In the genomic region with DNA sequence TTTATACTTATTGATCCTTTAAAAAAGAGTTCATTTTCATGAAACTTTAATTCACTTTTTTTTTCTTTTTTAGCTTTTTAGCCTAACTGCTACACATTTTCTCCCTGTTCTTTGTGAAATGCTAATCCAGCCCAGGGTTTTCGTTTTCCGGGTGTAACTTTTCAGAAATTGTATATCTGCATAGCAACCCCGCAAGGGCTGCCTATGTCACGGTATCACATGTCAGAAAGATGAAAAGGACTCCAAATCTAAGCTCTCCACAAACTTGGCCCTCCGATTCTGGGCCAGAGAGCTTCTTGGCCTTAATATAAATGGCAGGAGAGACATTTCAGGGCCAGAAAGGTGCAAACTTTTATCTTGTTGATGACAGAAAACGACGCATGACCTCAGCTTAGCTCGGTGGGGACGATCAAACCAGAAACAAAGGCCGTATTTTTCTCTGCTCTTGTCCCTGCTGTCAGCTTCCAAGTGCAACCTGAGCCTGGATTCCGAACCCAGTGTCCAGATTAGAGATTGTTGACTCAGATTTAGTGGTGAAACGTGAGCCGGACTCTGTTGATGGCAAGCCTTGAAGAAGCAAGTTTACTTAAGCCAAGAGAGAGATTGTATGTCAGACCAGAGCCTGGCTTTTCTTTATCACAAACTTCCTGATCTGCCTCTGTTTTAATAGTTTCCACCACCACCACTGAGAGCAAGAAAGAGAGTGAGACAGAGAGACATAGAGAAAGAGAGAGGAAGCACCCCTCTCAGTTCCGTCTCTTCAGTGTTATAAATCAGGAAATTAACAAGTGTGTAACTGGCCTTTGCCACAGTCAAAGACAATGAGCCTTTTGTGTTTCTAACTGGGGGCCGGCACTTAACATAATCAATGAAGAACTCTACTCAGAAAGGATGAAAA, we compare ENCODE assay signal across 11 cellular contexts.
DNase-seq lines count a peak whose midpoint lies in the region; ATAC-seq and TF ChIP-seq lines count a peak whose summit lies in the region.
"Had no signal": no experiment of that assay in that cellular context is flagged by ENCODE, and none has a peak within 500 bp of the region (broad histone marks: within the 10 kb centered on the region; RNA-seq: fewer than 3 reads in every experiment).

No MANE protein-coding gene starts in this region.

- no peaks in the 10 kb centered on the region for H3K36me3 ChIP-seq in GM23338 (ENCODE audit: insufficient read depth)
- H3K36me3 ChIP-seq in osteoblast (ENCODE audit: insufficient read depth, low read length), result no peaks in the 10 kb centered on the region
- H3K36me3 ChIP-seq in ascending aorta, result no peaks in the 10 kb centered on the region
- H3K36me3 ChIP-seq: neutrophil had no signal

- H3K79me2 ChIP-seq in GM23338 (replicated peaks; ENCODE audit: insufficient read depth), result no peaks in the 10 kb centered on the region
- H3K79me2 ChIP-seq in osteoblast (ENCODE audit: insufficient read depth, low read length), result no peaks in the 10 kb centered on the region

- H3K4me2 ChIP-seq in GM23338, result peak overlapping the region; percentile 50
- peak overlapping the region; percentile 12 for H3K4me2 ChIP-seq in osteoblast (ENCODE audit: insufficient read depth, low read length)

- no peak for ATAC-seq in GM23338
- ATAC-seq in GM19463 (IDR thresholded peaks at IDR 0.05; ENCODE audit: unreplicated experiment), result no peak

- no peaks in the 10 kb centered on the region; the same call in 2 of the 3 replicates for H3K9me3 Mint-ChIP-seq in GM23338

- H2AFZ ChIP-seq in GM23338 (peak overlapping the region; percentile 23), osteoblast (ENCODE audit: low read length) (peak overlapping the region; percentile 39)

- H3K4me1 ChIP-seq in GM23338 (ENCODE audit: insufficient read depth), result peaks cover 38% of the 10 kb centered on the region
- H3K4me1 ChIP-seq in osteoblast (ENCODE audit: insufficient read depth, low read length), result peaks cover 24% of the 10 kb centered on the region
- H3K4me1 ChIP-seq in ascending aorta, result no peaks in the 10 kb centered on the region

- H3K4me3 ChIP-seq in GM23338 (no peak overlapping the region), choroid plexus epithelial cell (ENCODE audit: low read depth, low read length) (no peak overlapping the region), osteoblast (ENCODE audit: insufficient read depth, low read length) (no peak overlapping the region), ascending aorta (no peak overlapping the region)

- no peaks in the 10 kb centered on the region; the same call in 2 of the 3 replicates for H3K36me3 Mint-ChIP-seq in GM23338 (ENCODE audit: low read depth)

- H3K4me1 Mint-ChIP-seq in GM23338, result peaks cover 37% of the 10 kb centered on the region

- TF ChIP-seq CTCF in GM23338 (conservative IDR thresholded peaks at IDR 0.05; ENCODE audit: low read depth in 2 of 2) (no peak), choroid plexus epithelial cell (conservative IDR thresholded peaks at IDR 0.05; ENCODE audit: low read depth, low read length) (no peak), osteoblast (IDR thresholded peaks at IDR 0.05; ENCODE audit: extremely low read depth, low read depth, low read length) (no peak), ascending aorta (IDR thresholded peaks at IDR 0.05) (no peak)

- DNase-seq in GM23338 (ENCODE audit: low spot score) (no peak), NCI-H2107 treated with DMSO at 0.1 percent for 48 hours (lab: John Stamatoyannopoulos, UW; ENCODE audit: unreplicated experiment) (peak; percentile 88), choroid plexus epithelial cell (ENCODE audit: low read depth) (peak; percentile 78), osteoblast (ENCODE audit: insufficient read length, low spot score, missing footprints) (peak; percentile 91), ascending aorta (ENCODE audit: low spot score in 2 of 2) (no peak), occipital lobe (lab: John Stamatoyannopoulos, UW) (no peak)
- no peak for DNase-seq in stimulated activated CD4-positive, alpha-beta T cell treated with anti-CD3 and anti-CD28 coated beads, Interleukin-4, amount 100 ng/mL, for 4 hours
- DNase-seq: activated CD4-positive, alpha-beta T cell treated with anti-CD3 and anti-CD28 coated beads for 1 hour; amygdala had no signal

- peaks cover 12% of the 10 kb centered on the region for H3K27me3 Mint-ChIP-seq in GM23338 (ENCODE audit: insufficient read depth, low read depth, poor library complexity)

- H3K27ac ChIP-seq in GM23338 (ENCODE audit: low read depth), result no peak overlapping the region
- peak overlapping the region; percentile 73 for H3K27ac ChIP-seq in osteoblast (ENCODE audit: low read depth, low read length)
- H3K27ac ChIP-seq in ascending aorta, result no peak overlapping the region
- H3K27ac ChIP-seq: neutrophil had no signal

- peak overlapping the region; percentile 12; the same call in 1 of the 2 replicates for H3K27ac Mint-ChIP-seq in GM23338

- no peaks in the 10 kb centered on the region for H4K20me1 ChIP-seq in GM23338 (replicated peaks; ENCODE audit: insufficient read depth)
- H4K20me1 ChIP-seq in osteoblast (ENCODE audit: insufficient read depth, low read length), result no peaks in the 10 kb centered on the region

- no peaks in the 10 kb centered on the region for H3F3A ChIP-seq in GM23338 (replicated peaks; ENCODE audit: low read depth)

- H3K9me3 ChIP-seq in osteoblast (ENCODE audit: low read depth, low read length) (no peaks in the 10 kb centered on the region), ascending aorta (no peaks in the 10 kb centered on the region)
- H3K9me3 ChIP-seq: neutrophil had no signal

- intact Hi-C loops in ascending aorta (cut with DNase I), result no loop called here

- H3K27me3 ChIP-seq in GM23338 (ENCODE audit: insufficient read depth) (no peaks in the 10 kb centered on the region), osteoblast (ENCODE audit: insufficient read depth, low read length) (peaks cover 2% of the 10 kb centered on the region), ascending aorta (no peaks in the 10 kb centered on the region)

- H3K9me2 ChIP-seq in GM23338 (ENCODE audit: insufficient read depth), result peaks cover 21% of the 10 kb centered on the region

- no peak overlapping the region for H3K4me3 Mint-ChIP-seq in GM23338

TF ChIP-seq in GM23338, 12 proteins besides CTCF, POLR2A, EP300 and RAD21 (continues in another document):
- TF ChIP-seq POLR2AphosphoS5 (IDR thresholded peaks at IDR 0.05; ENCODE audit: low read depth), result no peak
- TF ChIP-seq, protein P1, sequence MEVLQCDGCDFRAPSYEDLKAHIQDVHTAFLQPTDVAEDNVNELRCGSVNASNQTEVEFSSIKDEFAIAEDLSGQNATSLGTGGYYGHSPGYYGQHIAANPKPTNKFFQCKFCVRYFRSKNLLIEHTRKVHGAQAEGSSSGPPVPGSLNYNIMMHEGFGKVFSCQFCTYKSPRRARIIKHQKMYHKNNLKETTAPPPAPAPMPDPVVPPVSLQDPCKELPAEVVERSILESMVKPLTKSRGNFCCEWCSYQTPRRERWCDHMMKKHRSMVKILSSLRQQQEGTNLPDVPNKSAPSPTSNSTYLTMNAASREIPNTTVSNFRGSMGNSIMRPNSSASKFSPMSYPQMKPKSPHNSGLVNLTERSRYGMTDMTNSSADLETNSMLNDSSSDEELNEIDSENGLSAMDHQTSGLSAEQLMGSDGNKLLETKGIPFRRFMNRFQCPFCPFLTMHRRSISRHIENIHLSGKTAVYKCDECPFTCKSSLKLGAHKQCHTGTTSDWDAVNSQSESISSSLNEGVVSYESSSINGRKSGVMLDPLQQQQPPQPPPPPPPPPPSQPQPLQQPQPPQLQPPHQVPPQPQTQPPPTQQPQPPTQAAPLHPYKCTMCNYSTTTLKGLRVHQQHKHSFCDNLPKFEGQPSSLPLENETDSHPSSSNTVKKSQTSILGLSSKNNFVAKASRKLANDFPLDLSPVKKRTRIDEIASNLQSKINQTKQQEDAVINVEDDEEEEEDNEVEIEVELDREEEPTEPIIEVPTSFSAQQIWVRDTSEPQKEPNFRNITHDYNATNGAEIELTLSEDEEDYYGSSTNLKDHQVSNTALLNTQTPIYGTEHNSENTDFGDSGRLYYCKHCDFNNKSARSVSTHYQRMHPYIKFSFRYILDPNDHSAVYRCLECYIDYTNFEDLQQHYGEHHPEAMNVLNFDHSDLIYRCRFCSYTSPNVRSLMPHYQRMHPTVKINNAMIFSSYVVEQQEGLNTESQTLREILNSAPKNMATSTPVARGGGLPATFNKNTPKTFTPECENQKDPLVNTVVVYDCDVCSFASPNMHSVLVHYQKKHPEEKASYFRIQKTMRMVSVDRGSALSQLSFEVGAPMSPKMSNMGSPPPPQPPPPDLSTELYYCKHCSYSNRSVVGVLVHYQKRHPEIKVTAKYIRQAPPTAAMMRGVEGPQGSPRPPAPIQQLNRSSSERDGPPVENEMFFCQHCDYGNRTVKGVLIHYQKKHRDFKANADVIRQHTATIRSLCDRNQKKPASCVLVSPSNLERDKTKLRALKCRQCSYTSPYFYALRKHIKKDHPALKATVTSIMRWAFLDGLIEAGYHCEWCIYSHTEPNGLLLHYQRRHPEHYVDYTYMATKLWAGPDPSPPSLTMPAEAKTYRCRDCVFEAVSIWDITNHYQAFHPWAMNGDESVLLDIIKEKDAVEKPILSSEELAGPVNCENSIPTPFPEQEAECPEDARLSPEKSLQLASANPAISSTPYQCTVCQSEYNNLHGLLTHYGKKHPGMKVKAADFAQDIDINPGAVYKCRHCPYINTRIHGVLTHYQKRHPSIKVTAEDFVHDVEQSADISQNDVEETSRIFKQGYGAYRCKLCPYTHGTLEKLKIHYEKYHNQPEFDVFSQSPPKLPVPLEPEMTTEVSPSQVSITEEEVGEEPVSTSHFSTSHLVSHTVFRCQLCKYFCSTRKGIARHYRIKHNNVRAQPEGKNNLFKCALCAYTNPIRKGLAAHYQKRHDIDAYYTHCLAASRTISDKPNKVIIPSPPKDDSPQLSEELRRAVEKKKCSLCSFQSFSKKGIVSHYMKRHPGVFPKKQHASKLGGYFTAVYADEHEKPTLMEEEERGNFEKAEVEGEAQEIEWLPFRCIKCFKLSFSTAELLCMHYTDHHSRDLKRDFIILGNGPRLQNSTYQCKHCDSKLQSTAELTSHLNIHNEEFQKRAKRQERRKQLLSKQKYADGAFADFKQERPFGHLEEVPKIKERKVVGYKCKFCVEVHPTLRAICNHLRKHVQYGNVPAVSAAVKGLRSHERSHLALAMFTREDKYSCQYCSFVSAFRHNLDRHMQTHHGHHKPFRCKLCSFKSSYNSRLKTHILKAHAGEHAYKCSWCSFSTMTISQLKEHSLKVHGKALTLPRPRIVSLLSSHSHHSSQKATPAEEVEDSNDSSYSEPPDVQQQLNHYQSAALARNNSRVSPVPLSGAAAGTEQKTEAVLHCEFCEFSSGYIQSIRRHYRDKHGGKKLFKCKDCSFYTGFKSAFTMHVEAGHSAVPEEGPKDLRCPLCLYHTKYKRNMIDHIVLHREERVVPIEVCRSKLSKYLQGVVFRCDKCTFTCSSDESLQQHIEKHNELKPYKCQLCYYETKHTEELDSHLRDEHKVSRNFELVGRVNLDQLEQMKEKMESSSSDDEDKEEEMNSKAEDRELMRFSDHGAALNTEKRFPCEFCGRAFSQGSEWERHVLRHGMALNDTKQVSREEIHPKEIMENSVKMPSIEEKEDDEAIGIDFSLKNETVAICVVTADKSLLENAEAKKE (CRISPR knock-in tag; IDR thresholded peaks at IDR 0.05), result no peak

Comparison
In these comparisons a context has a peak if more than half of its experiments do, and no peak if none do; other contexts are left out.
1. DNase-seq: peak in NCI-H2107 treated with DMSO at 0.1 percent for 48 hours (single experiment), choroid plexus epithelial cell (single experiment) and osteoblast (single experiment); none in GM23338 (single experiment), ascending aorta (0 of 2), stimulated activated CD4-positive, alpha-beta T cell treated with anti-CD3 and anti-CD28 coated beads, Interleukin-4, amount 100 ng/mL, for 4 hours (0 of 2) and occipital lobe (single experiment).